Comparison of ENCODE assay signal across 1 cellular context in genomic region chr6:89145962-89146747, GRCh38.
TF ChIP-seq lines count a peak whose summit lies in the region.

TSS of gene PM20D2 (plus strand) at chr6:89146055. CDS start at chr6:89146145, 90 bp downstream.

TF ChIP-seq in H1, 55 proteins besides CTCF, POLR2A, EP300 and RAD21 (continued from another document):
- no peak for TF ChIP-seq CHD7 (IDR thresholded peaks at IDR 0.05; ENCODE audit: insufficient replicate concordance, low read length)
- TF ChIP-seq NRF1 (IDR thresholded peaks at IDR 0.05; ENCODE audit: low read depth, low read length), result peak; percentile 40
- TF ChIP-seq KDM4A (IDR thresholded peaks at IDR 0.05; ENCODE audit: low read depth, low read length, severe bottlenecking), result peak; percentile 89
- TF ChIP-seq RNF2 (IDR thresholded peaks at IDR 0.05; ENCODE audit: borderline replicate concordance, low read depth, low read length, missing control alignments, poor library complexity, severe bottlenecking), result no peak
- TF ChIP-seq SRF (IDR thresholded peaks at IDR 0.05; ENCODE audit: low read depth, low read length), result no peak
- peak; percentile 89 for TF ChIP-seq ASH2L (IDR thresholded peaks at IDR 0.05; ENCODE audit: low read length)
- TF ChIP-seq SUZ12 (IDR thresholded peaks at IDR 0.05; ENCODE audit: low read length), result peak; percentile 64
- TF ChIP-seq NANOG (IDR thresholded peaks at IDR 0.05; ENCODE audit: insufficient read depth, low read depth, low read length, poor library complexity, severe bottlenecking), result no peak
- peak; percentile 78; the same call in 1 of the 2 replicates for TF ChIP-seq RBBP5 (IDR thresholded peaks at IDR 0.05; ENCODE audit: borderline replicate concordance, low read depth, low read length)
